11 cellular contexts compared by ENCODE assay signal in genomic region chr1:69700770-69701169, GRCh38.
DNase-seq lines count a peak whose midpoint lies in the region; ATAC-seq, FAIRE-seq and TF ChIP-seq lines count a peak whose summit lies in the region.
"Had no signal": no experiment of that assay in that cellular context is flagged by ENCODE, and none has a peak within 500 bp of the region (broad histone marks: within the 10 kb centered on the region; RNA-seq: fewer than 3 reads in every experiment).

No MANE protein-coding gene starts in this region.

- H2AFZ ChIP-seq in K562 (ENCODE audit: low read depth, low read length) (no peak overlapping the region), neural progenitor cell (replicated peaks) (no peak overlapping the region)

- H3K27ac Mint-ChIP-seq in neural progenitor cell, result no peak overlapping the region
- H3K27ac Mint-ChIP-seq: brain had no signal

- no peaks in the 10 kb centered on the region for H3K4me1 ChIP-seq in K562 (replicated peaks in 1 of 2; ENCODE audit: control insufficient read depth in 2 of 2, insufficient read depth in 2 of 2, low read length in 2 of 2)
- H3K4me1 ChIP-seq in neural progenitor cell, result no peaks in the 10 kb centered on the region
- H3K4me1 ChIP-seq: SJSA1 had no signal

- no TSS peak for BruUV-seq in K562 (replicated peaks; lab: Mats Ljungman, UMichigan)

- no peaks in the 10 kb centered on the region; the same call in 1 of the 2 replicates for H3K9me3 ChIP-seq in K562 (replicated peaks; ENCODE audit: control insufficient read depth, insufficient read depth, low read depth, low read length)
- no peaks in the 10 kb centered on the region for H3K9me3 ChIP-seq in neural progenitor cell (ENCODE audit: low read depth)
- H3K9me3 ChIP-seq: BLaER1 treated with 17β-estradiol and CSF1 and Interleukin-3, amounts not matched to agents 10 nM and 100 nM; SJSA1 had no signal

- intact Hi-C loops in K562 (cut with micrococcal nuclease), result loop anchor here (1.0 kb wide), 1 partner anchor 323 kb away; no protein-coding TSS in a partner anchor

- TF ChIP-seq EP300 in K562 (IDR thresholded peaks at IDR 0.05; ENCODE audit: low read length), result no peak

- DNase-seq in NCI-H2029 treated with DMSO at 0.1 percent for 48 hours (lab: John Stamatoyannopoulos, UW) (peak; percentile 12), NCI-H2029 (lab: John Stamatoyannopoulos, UW) (no peak), LHCN-M2 (ENCODE audit: low read depth) (peak; percentile 4), K562 (ENCODE audit: extremely low read depth in 1 of 4, low spot score in 3 of 4) (peak in 1 of 4 experiments; percentile 44), neural progenitor cell (ENCODE audit: low spot score) (peak; percentile 68), NCI-H187 (lab: John Stamatoyannopoulos, UW) (no peak)

- 7% methylated on average over 2 of the region's 2 CpGs for WGBS in K562 (ENCODE audit: insufficient coverage, low coverage, missing lambda C conversion rate)

- POLR2A ChIA-PET in K562 (lab: Yijun Ruan, JAX), result no interaction called here

- H3K27ac ChIP-seq in K562 (ENCODE audit: extremely low read depth, low read depth, low read length), result no peak overlapping the region
- H3K27ac ChIP-seq in neural progenitor cell, result no peak overlapping the region
- H3K27ac ChIP-seq: BLaER1 treated with 17β-estradiol and CSF1 and Interleukin-3, amounts not matched to agents 10 nM and 100 nM; SJSA1 had no signal

- no peaks in the 10 kb centered on the region for H3K9me1 ChIP-seq in K562 (ENCODE audit: control insufficient read depth, insufficient read depth, low read length)

- no peaks in the 10 kb centered on the region for H3K36me3 ChIP-seq in K562 (ENCODE audit: control insufficient read depth, insufficient read depth, low read length)
- H3K36me3 ChIP-seq in neural progenitor cell, result no peaks in the 10 kb centered on the region
- H3K36me3 ChIP-seq: BLaER1 treated with 17β-estradiol and CSF1 and Interleukin-3, amounts not matched to agents 10 nM and 100 nM; SJSA1 had no signal

- TF ChIP-seq CTCF in K562 (IDR thresholded peaks at IDR 0.05 in 2 of 3, conservative IDR thresholded peaks at IDR 0.05 in 1 of 3; ENCODE audit: insufficient read depth in 2 of 3, low read depth in 1 of 3, low read length in 3 of 3) (peak; percentile 29 to 46 (median 45); a peak in 4 of 6 replicates), neural progenitor cell (IDR thresholded peaks at IDR 0.05) (peak; percentile 75)

- TF ChIP-seq POLR2A in K562 (conservative IDR thresholded peaks at IDR 0.05), result no peak

- H3K4me2 ChIP-seq in K562 (ENCODE audit: insufficient read depth, low read length) (no peak overlapping the region), neural progenitor cell (no peak overlapping the region)
- H3K4me2 ChIP-seq: BLaER1 treated with 17β-estradiol and CSF1 and Interleukin-3, amounts not matched to agents 10 nM and 100 nM had no signal

- in situ Hi-C loops in K562 (cut with MboI), result no loop called here

- no peaks in the 10 kb centered on the region for H3K36me3 Mint-ChIP-seq in neural progenitor cell

- H3K9me3 Mint-ChIP-seq in neural progenitor cell, result no peaks in the 10 kb centered on the region

- no peaks in the 10 kb centered on the region for H4K20me1 ChIP-seq in K562 (replicated peaks; ENCODE audit: control insufficient read depth, insufficient read depth, low read length)
- H4K20me1 ChIP-seq in neural progenitor cell (ENCODE audit: low read depth), result no peaks in the 10 kb centered on the region
- H4K20me1 ChIP-seq: BLaER1 treated with 17β-estradiol and CSF1 and Interleukin-3, amounts not matched to agents 10 nM and 100 nM had no signal

- H3K27me3 Mint-ChIP-seq in neural progenitor cell (ENCODE audit: insufficient read depth, low read depth), result no peaks in the 10 kb centered on the region
- H3K27me3 Mint-ChIP-seq: brain had no signal

- H3K9ac ChIP-seq in K562 (ENCODE audit: insufficient read depth in 1 of 2, low read depth in 2 of 2, low read length in 2 of 2) (no peak overlapping the region), neural progenitor cell (no peak overlapping the region)
- H3K9ac ChIP-seq: BLaER1 treated with 17β-estradiol and CSF1 and Interleukin-3, amounts not matched to agents 10 nM and 100 nM had no signal

- peak; percentile 84 for ATAC-seq in K562
- no peak for ATAC-seq in HG02798 (IDR thresholded peaks at IDR 0.05; ENCODE audit: poor library complexity, unreplicated experiment)
- ATAC-seq in GM21447 (IDR thresholded peaks at IDR 0.05; ENCODE audit: unreplicated experiment), result no peak

- H3F3A ChIP-seq in neural progenitor cell (ENCODE audit: low read depth), result no peaks in the 10 kb centered on the region

- no peaks in the 10 kb centered on the region for H3K27me3 ChIP-seq in K562 (ENCODE audit: control insufficient read depth in 2 of 2, insufficient read depth in 2 of 2, low read length in 2 of 2)
- H3K27me3 ChIP-seq in neural progenitor cell, result no peaks in the 10 kb centered on the region
- H3K27me3 ChIP-seq: BLaER1 treated with 17β-estradiol and CSF1 and Interleukin-3, amounts not matched to agents 10 nM and 100 nM had no signal

- peak; percentile 37 for FAIRE-seq in K562 (lab: Jason Lieb, UNC)

- no peak overlapping the region for H3K4me3 ChIP-seq in K562
- H3K4me3 ChIP-seq in neural progenitor cell, result no peak overlapping the region
- H3K4me3 ChIP-seq: BLaER1 treated with 17β-estradiol and CSF1 and Interleukin-3, amounts not matched to agents 10 nM and 100 nM; SJSA1 had no signal

- CTCF ChIA-PET in K562 (lab: Yijun Ruan, JAX; ENCODE audit: low intra/inter-chr PET ratio), result no interaction called here

- H3K4me1 Mint-ChIP-seq in neural progenitor cell, result no peaks in the 10 kb centered on the region
- H3K4me1 Mint-ChIP-seq: brain had no signal

- TF ChIP-seq RAD21 in K562 (CRISPR knock-in tag; conservative IDR thresholded peaks at IDR 0.05 in 1 of 2, IDR thresholded peaks at IDR 0.05 in 1 of 2), result peak in 1 of 2 experiments; percentile 57; a peak in 2 of 4 replicates

- H3K79me2 ChIP-seq in K562 (ENCODE audit: control insufficient read depth, insufficient read depth, low read length) (no peaks in the 10 kb centered on the region), neural progenitor cell (ENCODE audit: low read depth) (no peaks in the 10 kb centered on the region)

- no peak overlapping the region for H3K4me3 Mint-ChIP-seq in neural progenitor cell
- H3K4me3 Mint-ChIP-seq: brain had no signal

TF ChIP-seq in K562, 482 proteins besides CTCF, POLR2A, EP300 and RAD21:
- TF ChIP-seq CTCFL (IDR thresholded peaks at IDR 0.05; ENCODE audit: borderline replicate concordance, insufficient read depth, low read depth, low read length, poor library complexity, severe bottlenecking), result no peak
- 0 out of 2 replicates have a peak, but pooled peaks have one; percentile 36 for TF ChIP-seq SMC3 (conservative IDR thresholded peaks at IDR 0.05; ENCODE audit: insufficient read depth, low read depth, low read length)
- no peak for TF ChIP-seq ARID4B (CRISPR knock-in tag; IDR thresholded peaks at IDR 0.05)
- no peak for TF ChIP-seq RHOXF2B (CRISPR knock-in tag; conservative IDR thresholded peaks at IDR 0.05)
- no peak for TF ChIP-seq ZBED1 (IDR thresholded peaks at IDR 0.05)

Comparison
In these comparisons a context has a peak if more than half of its experiments do, and no peak if none do; other contexts are left out.
1. DNase-seq: peak in NCI-H2029 treated with DMSO at 0.1 percent for 48 hours (single experiment), LHCN-M2 (single experiment) and neural progenitor cell (single experiment); none in NCI-H2029 (single experiment) and NCI-H187 (0 of 2).